Comparison of ENCODE assay signal across 1 cellular context in the genomic region with DNA sequence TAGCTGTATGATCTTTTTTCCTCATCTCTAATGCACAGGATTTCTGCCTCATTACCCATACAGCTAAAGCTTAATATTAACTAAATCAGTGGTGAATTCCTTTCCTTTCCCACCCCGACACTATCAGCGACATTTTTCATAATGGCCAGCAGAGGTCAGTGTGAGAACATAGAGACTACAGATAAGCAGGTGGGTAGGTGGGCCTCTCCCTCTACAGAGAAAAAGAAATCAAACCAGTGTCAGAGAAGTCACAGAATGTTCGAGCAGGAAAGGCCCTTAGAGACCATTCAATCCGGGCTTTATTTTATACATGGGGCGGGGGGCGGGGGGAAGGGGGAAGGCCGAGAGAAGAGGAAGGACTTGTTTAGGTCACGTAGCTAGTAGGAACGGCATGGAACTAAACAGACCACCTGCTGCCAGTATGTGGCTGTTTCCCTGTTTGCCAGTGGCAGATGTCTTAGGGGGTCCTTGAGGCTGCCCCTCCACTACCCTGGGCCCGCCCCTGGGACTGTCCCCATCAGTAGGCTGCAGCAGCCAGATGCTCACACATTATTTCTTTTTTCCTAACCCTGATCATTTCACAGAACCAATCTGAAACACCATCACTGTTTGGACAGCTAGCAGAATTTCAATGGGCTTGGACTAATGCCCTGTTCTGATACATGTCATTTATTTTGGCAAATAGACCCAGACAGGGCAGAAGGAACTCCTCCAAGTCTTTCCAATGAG.
TF ChIP-seq lines count a peak whose summit lies in the region.

No MANE protein-coding gene starts in this region.

TF ChIP-seq in endothelial cell of umbilical vein, 7 proteins besides CTCF, POLR2A, EP300 and RAD21 (continued from another document):
- TF ChIP-seq GATA2 (IDR thresholded peaks at IDR 0.05; ENCODE audit: insufficient read depth, insufficient read length, low read depth, low read length), result no peak
- TF ChIP-seq MYC (IDR thresholded peaks at IDR 0.05; ENCODE audit: low read depth, low read length), result no peak
